1 cellular context compared by ENCODE assay signal in genomic region chr12:50148011-50148410, GRCh38. TPM values are rescaled to one million over a fixed set of nuclear protein-coding genes. Genes with fewer than 3 reads are reported as not detected.
"Had no signal": no experiment of that assay in that cellular context is flagged by ENCODE, and none has a peak within 500 bp of the region (broad histone marks: within the 10 kb centered on the region; RNA-seq: fewer than 3 reads in every experiment).

No MANE protein-coding gene starts in this region.

RNA-seq across cellular contexts. Expression of gene GPD1, which starts 44.2 kb away (rescaled TPM):
- total RNA-seq: uterus had no signal
